ENCODE assay signal across 11 cellular contexts in genomic region chr16:54657058-54657708, GRCh38.
DNase-seq lines count a peak whose midpoint lies in the region; ATAC-seq, FAIRE-seq and TF ChIP-seq lines count a peak whose summit lies in the region.
"Had no signal": no experiment of that assay in that cellular context is flagged by ENCODE, and none has a peak within 500 bp of the region (broad histone marks: within the 10 kb centered on the region; RNA-seq: fewer than 3 reads in every experiment).

No MANE protein-coding gene starts in this region.

- H3K79me2 ChIP-seq in GM23338 (replicated peaks; ENCODE audit: insufficient read depth), result no peaks in the 10 kb centered on the region

- H3K9me3 ChIP-seq in small intestine (ENCODE audit: control insufficient read depth, low read depth), result no peaks in the 10 kb centered on the region

- peaks cover 8% of the 10 kb centered on the region; the same call in 1 of the 2 replicates for H3K9me2 ChIP-seq in GM23338 (ENCODE audit: insufficient read depth)

- H3K4me3 Mint-ChIP-seq in GM23338, result no peak overlapping the region

- no peaks in the 10 kb centered on the region for H3K36me3 ChIP-seq in GM23338 (ENCODE audit: insufficient read depth)
- no peaks in the 10 kb centered on the region for H3K36me3 ChIP-seq in small intestine (ENCODE audit: control insufficient read depth in 2 of 2, insufficient read depth in 2 of 2, low read length in 2 of 2)

- H3K4me3 ChIP-seq in GM23338 (no peak overlapping the region), small intestine (ENCODE audit: low read depth in 1 of 2, low read length in 2 of 2) (no peak overlapping the region)

- H3K27me3 Mint-ChIP-seq in GM23338 (ENCODE audit: insufficient read depth, low read depth, poor library complexity), result peaks cover 46% of the 10 kb centered on the region

- peaks cover 41% of the 10 kb centered on the region for H3K4me1 ChIP-seq in GM23338 (ENCODE audit: insufficient read depth)
- peaks cover 6% of the 10 kb centered on the region for H3K4me1 ChIP-seq in foreskin keratinocyte
- no peaks in the 10 kb centered on the region for H3K4me1 ChIP-seq in small intestine (ENCODE audit: control insufficient read depth in 2 of 2, insufficient read depth in 1 of 2, low read depth in 1 of 2, low read length in 1 of 2)

- 74 to 85% (median 75%) methylated on average over 5 of the region's 5 CpGs for WGBS in small intestine, 3 donors

- H4K20me1 ChIP-seq in GM23338 (replicated peaks; ENCODE audit: insufficient read depth), result no peaks in the 10 kb centered on the region

- H3K27ac ChIP-seq in GM23338 (ENCODE audit: low read depth), result no peak overlapping the region
- H3K27ac ChIP-seq in foreskin keratinocyte, result peak overlapping the region; percentile 44
- no peak overlapping the region for H3K27ac ChIP-seq in small intestine (ENCODE audit: low read depth in 1 of 2, low read length in 1 of 2)
- H3K27ac ChIP-seq in caudate nucleus (ENCODE audit: low read depth, low read length), result no peak overlapping the region

- no peak overlapping the region for H3K27ac Mint-ChIP-seq in GM23338

- peaks cover 6% of the 10 kb centered on the region; the same call in 2 of the 3 replicates for H3K9me3 Mint-ChIP-seq in GM23338

- peak; percentile 17 for DNase-seq in GM23338 (ENCODE audit: low spot score)
- DNase-seq in RCC 7860 (ENCODE audit: low spot score), result peak; percentile 69
- DNase-seq in foreskin keratinocyte, result peak; percentile 88 to 97
- DNase-seq in small intestine, result peak; percentile 35
- no peak for DNase-seq in activated gamma-delta T cell (lab: John Stamatoyannopoulos, UW)
- DNase-seq in caudate nucleus (lab: John Stamatoyannopoulos, UW), result no peak
- DNase-seq in NCI-H1105 treated with DMSO at 0.1 percent for 48 hours (lab: John Stamatoyannopoulos, UW), result no peak
- DNase-seq: activated naive CD4-positive, alpha-beta T cell; DMS79; left cardiac atrium had no signal

- H2AFZ ChIP-seq in GM23338, result no peak overlapping the region

- H3K27me3 ChIP-seq in GM23338 (ENCODE audit: insufficient read depth) (peaks cover 50% of the 10 kb centered on the region), foreskin keratinocyte (no peaks in the 10 kb centered on the region), small intestine (ENCODE audit: control insufficient read depth in 2 of 2, insufficient read depth in 2 of 2, low read length in 2 of 2) (no peaks in the 10 kb centered on the region)

- ATAC-seq in GM23338 (peak; percentile 55), foreskin keratinocyte (peak; percentile 100), HG03095 (IDR thresholded peaks at IDR 0.05; ENCODE audit: unreplicated experiment) (no peak)

- no peak overlapping the region for H3K4me2 ChIP-seq in GM23338

- no peaks in the 10 kb centered on the region for H3K36me3 Mint-ChIP-seq in GM23338 (ENCODE audit: low read depth)

- TF ChIP-seq CTCF in GM23338 (conservative IDR thresholded peaks at IDR 0.05; ENCODE audit: low read depth in 2 of 2) (0 out of 4 replicates have a peak, but pooled peaks of 1 of the 2 experiments have one; percentile 6), foreskin keratinocyte (conservative IDR thresholded peaks at IDR 0.05) (peak; percentile 69)

- H3K4me1 Mint-ChIP-seq in GM23338, result peaks cover 46% of the 10 kb centered on the region

- H3F3A ChIP-seq in GM23338 (replicated peaks; ENCODE audit: low read depth), result 0 out of 2 replicates have a peak, but pooled peaks cover 8% of the 10 kb centered on the region

- FAIRE-seq in RCC 7860 (lab: Jason Lieb, UNC) (no peak), small intestine (lab: Jason Lieb, UNC) (no peak)

TF ChIP-seq in GM23338, 12 proteins besides CTCF, POLR2A, EP300 and RAD21:
- TF ChIP-seq NANOG (IDR thresholded peaks at IDR 0.05; ENCODE audit: borderline replicate concordance), result no peak
- no peak for TF ChIP-seq JUNB (IDR thresholded peaks at IDR 0.05; ENCODE audit: unreplicated experiment)
- TF ChIP-seq STAT1 (IDR thresholded peaks at IDR 0.05; ENCODE audit: unreplicated experiment), result no peak
- TF ChIP-seq ETS1 (IDR thresholded peaks at IDR 0.05), result no peak

Comparison
In these comparisons a context has a peak if more than half of its experiments do, and no peak if none do; other contexts are left out.
1. DNase-seq: peak in GM23338 (single experiment), RCC 7860 (single experiment), foreskin keratinocyte (2 of 2) and small intestine (single experiment); none in activated gamma-delta T cell (single experiment), caudate nucleus (0 of 61) and NCI-H1105 treated with DMSO at 0.1 percent for 48 hours (single experiment).